In genomic region chr5:73901045-73901444, GRCh38 we compare ENCODE assay signal across 14 cellular contexts.
DNase-seq lines count a peak whose midpoint lies in the region; ATAC-seq, FAIRE-seq and TF ChIP-seq lines count a peak whose summit lies in the region.
"Had no signal": no experiment of that assay in that cellular context is flagged by ENCODE, and none has a peak within 500 bp of the region (broad histone marks: within the 10 kb centered on the region; RNA-seq: fewer than 3 reads in every experiment).

No MANE protein-coding gene starts in this region.

- ATAC-seq in stimulated activated naive B cell treated with anti-CD40 and anti-IgM and Interleukin-4, amounts not matched to agents 10 μg/mL and 1 μg/mL and 100 μg/mL, for 72 hours (replicated peaks), result no peak
- no peak for ATAC-seq in GM19324 (IDR thresholded peaks at IDR 0.05; ENCODE audit: low FRiP score, unreplicated experiment)
- ATAC-seq: stimulated activated naive CD8-positive, alpha-beta T cell treated with anti-CD3 and anti-CD28 coated beads, Interleukin-15, Interleukin-2, amounts not matched to agents 100 U/mL and 50 U/mL, for 24 hours had no signal

- no peak for TF ChIP-seq POLR2A in esophagus muscularis mucosa (IDR thresholded peaks at IDR 0.05; ENCODE audit: low read depth)

- no peaks in the 10 kb centered on the region for H3K27me3 Mint-ChIP-seq in glutamatergic neuron (ENCODE audit: unreplicated experiment)
- H3K27me3 Mint-ChIP-seq in stimulated activated naive B cell treated with anti-CD40 and anti-IgM and Interleukin-4, amounts not matched to agents 10 μg/mL and 1 μg/mL and 100 μg/mL, for 72 hours, result peaks cover 19 to 32% of the 10 kb centered on the region in 2 donors

- no peaks in the 10 kb centered on the region for H3K9me3 ChIP-seq in adipocyte (ENCODE audit: control insufficient read depth, low read length)
- H3K9me3 ChIP-seq in small intestine (ENCODE audit: control insufficient read depth, low read depth), result no peaks in the 10 kb centered on the region
- no peaks in the 10 kb centered on the region for H3K9me3 ChIP-seq in esophagus muscularis mucosa

- peaks cover 22% of the 10 kb centered on the region for H3K4me1 Mint-ChIP-seq in glutamatergic neuron (ENCODE audit: low read depth, unreplicated experiment)
- H3K4me1 Mint-ChIP-seq in stimulated activated naive B cell treated with anti-CD40 and anti-IgM and Interleukin-4, amounts not matched to agents 10 μg/mL and 1 μg/mL and 100 μg/mL, for 72 hours, result peaks cover 6 to 7% of the 10 kb centered on the region in 2 donors

- H3K4me3 ChIP-seq in adipocyte (ENCODE audit: low read length), result peak overlapping the region; percentile 62
- no peak overlapping the region for H3K4me3 ChIP-seq in small intestine (ENCODE audit: low read depth in 1 of 2, low read length in 2 of 2)
- H3K4me3 ChIP-seq in esophagus muscularis mucosa, result no peak overlapping the region

- intact Hi-C loops in esophagus muscularis mucosa (cut with DNase I), result loop anchor here (5.0 kb wide), 1 partner anchor 131 kb away; no protein-coding TSS in a partner anchor

- no peak overlapping the region for H3K4me3 Mint-ChIP-seq in glutamatergic neuron (ENCODE audit: unreplicated experiment)
- no peak overlapping the region for H3K4me3 Mint-ChIP-seq in stimulated activated naive B cell treated with anti-CD40 and anti-IgM and Interleukin-4, amounts not matched to agents 10 μg/mL and 1 μg/mL and 100 μg/mL, for 72 hours

- H3K27ac Mint-ChIP-seq in glutamatergic neuron (ENCODE audit: unreplicated experiment), result peak overlapping the region; percentile 40
- no peak overlapping the region for H3K27ac Mint-ChIP-seq in stimulated activated naive B cell treated with anti-CD40 and anti-IgM and Interleukin-4, amounts not matched to agents 10 μg/mL and 1 μg/mL and 100 μg/mL, for 72 hours

- peaks cover 2% of the 10 kb centered on the region for H3K9me3 Mint-ChIP-seq in glutamatergic neuron (ENCODE audit: unreplicated experiment)
- H3K9me3 Mint-ChIP-seq in stimulated activated naive B cell treated with anti-CD40 and anti-IgM and Interleukin-4, amounts not matched to agents 10 μg/mL and 1 μg/mL and 100 μg/mL, for 72 hours, result no peaks in the 10 kb centered on the region

- peak overlapping the region; percentile 53 for H3K9ac ChIP-seq in adipocyte (ENCODE audit: low read length)

- H3K36me3 ChIP-seq in adipocyte (ENCODE audit: control insufficient read depth, insufficient read depth, low read length, severe bottlenecking) (no peaks in the 10 kb centered on the region), small intestine (ENCODE audit: control insufficient read depth in 2 of 2, insufficient read depth in 2 of 2, low read length in 2 of 2) (no peaks in the 10 kb centered on the region), esophagus muscularis mucosa (no peaks in the 10 kb centered on the region)

- TF ChIP-seq CTCF in glutamatergic neuron (IDR thresholded peaks at IDR 0.05; ENCODE audit: partially characterized antibody, unreplicated experiment) (no peak), esophagus muscularis mucosa (IDR thresholded peaks at IDR 0.05) (no peak)

- no peak for FAIRE-seq in small intestine (lab: Jason Lieb, UNC)

- H3K27ac ChIP-seq in small intestine (ENCODE audit: low read depth in 1 of 2, low read length in 1 of 2) (no peak overlapping the region), esophagus muscularis mucosa (replicated peaks in 1 of 4) (no peak overlapping the region)

- 35 to 55% (median 38%) methylated on average over 13 of the region's 13 CpGs for WGBS in small intestine, 3 donors
- WGBS in esophagus muscularis mucosa, result 60% methylated on average over 13 of the region's 13 CpGs

- peaks cover 2% of the 10 kb centered on the region for H3K36me3 Mint-ChIP-seq in glutamatergic neuron (ENCODE audit: unreplicated experiment)
- no peaks in the 10 kb centered on the region for H3K36me3 Mint-ChIP-seq in stimulated activated naive B cell treated with anti-CD40 and anti-IgM and Interleukin-4, amounts not matched to agents 10 μg/mL and 1 μg/mL and 100 μg/mL, for 72 hours

- H3K27me3 ChIP-seq in adipocyte (replicated peaks; ENCODE audit: control insufficient read depth, insufficient read depth, low read length) (no peaks in the 10 kb centered on the region), small intestine (ENCODE audit: control insufficient read depth in 2 of 2, insufficient read depth in 2 of 2, low read length in 2 of 2) (no peaks in the 10 kb centered on the region), esophagus muscularis mucosa (no peaks in the 10 kb centered on the region)

- peak; percentile 37 for DNase-seq in HS-5 (ENCODE audit: low read depth)
- DNase-seq in adipocyte (ENCODE audit: low read depth), result no peak
- DNase-seq in glutamatergic neuron, result no peak
- peak; percentile 13 for DNase-seq in small intestine
- no peak for DNase-seq in stimulated activated naive B cell treated with anti-CD40 and anti-IgM and Interleukin-4, amounts not matched to agents 10 μg/mL and 1 μg/mL and 100 μg/mL, for 72 hours
- no peak for DNase-seq in activated CD4-positive, alpha-beta T cell treated with anti-CD3 and anti-CD28 coated beads, Interleukin-2, amount 50 U/mL, for 1 hour
- DNase-seq in esophagus muscularis mucosa (ENCODE audit: extremely low spot score), result no peak
- DNase-seq: activated CD8-positive, alpha-beta memory T cell treated with anti-CD3 and anti-CD28 coated beads, Interleukin-2, amount 50 U/mL, for 4 hours; aorta; DMS79; kidney; NCI-H1105; stimulated activated naive CD8-positive, alpha-beta T cell treated with anti-CD3 and anti-CD28 coated beads, Interleukin-15, Interleukin-2, amounts not matched to agents 100 U/mL and 50 U/mL, for 24 hours had no signal

- H3K4me1 ChIP-seq in adipocyte (ENCODE audit: control insufficient read depth, insufficient read depth, low read length), result peaks cover 23% of the 10 kb centered on the region
- no peaks in the 10 kb centered on the region for H3K4me1 ChIP-seq in small intestine (ENCODE audit: control insufficient read depth in 2 of 2, insufficient read depth in 1 of 2, low read depth in 1 of 2, low read length in 1 of 2)
- peaks cover 0 to 8% (median 4%) of the 10 kb centered on the region in 4 donors for H3K4me1 ChIP-seq in esophagus muscularis mucosa

- no peak for TF ChIP-seq EP300 in esophagus muscularis mucosa (IDR thresholded peaks at IDR 0.05)

Comparison
In these comparisons a context has a peak if more than half of its experiments do, and no peak if none do; other contexts are left out.
1. DNase-seq: peak in HS-5 (single experiment) and small intestine (single experiment); none in adipocyte (single experiment), glutamatergic neuron (single experiment), stimulated activated naive B cell treated with anti-CD40 and anti-IgM and Interleukin-4, amounts not matched to agents 10 μg/mL and 1 μg/mL and 100 μg/mL, for 72 hours (single experiment), activated CD4-positive, alpha-beta T cell treated with anti-CD3 and anti-CD28 coated beads, Interleukin-2, amount 50 U/mL, for 1 hour (single experiment) and esophagus muscularis mucosa (single experiment).